In genomic region chr4:189124149-189124758, GRCh38 we compare ENCODE assay signal across 9 cellular contexts.
DNase-seq lines count a peak whose midpoint lies in the region; ATAC-seq and TF ChIP-seq lines count a peak whose summit lies in the region.
"Had no signal": no experiment of that assay in that cellular context is flagged by ENCODE, and none has a peak within 500 bp of the region (broad histone marks: within the 10 kb centered on the region; RNA-seq: fewer than 3 reads in every experiment).

No MANE protein-coding gene starts in this region.

- ATAC-seq in GM21825 (IDR thresholded peaks at IDR 0.05; ENCODE audit: unreplicated experiment) (no peak), GM18907 (IDR thresholded peaks at IDR 0.05; ENCODE audit: unreplicated experiment) (no peak)

- DNase-seq in Caki2 (ENCODE audit: low read depth) (peak; percentile 22), NCI-H1092 (lab: John Stamatoyannopoulos, UW) (peak; percentile 33), choroid plexus epithelial cell (ENCODE audit: low read depth) (peak; percentile 54), myocyte (ENCODE audit: low read depth) (peak; percentile 51), NCI-H1930 (lab: John Stamatoyannopoulos, UW) (no peak)
- no peak for DNase-seq in stimulated activated naive CD4-positive, alpha-beta T cell treated with Interleukin-2 at 50 U/mL for 16 hours (lab: John Stamatoyannopoulos, UW)

- peak; percentile 82 for TF ChIP-seq CTCF in choroid plexus epithelial cell (conservative IDR thresholded peaks at IDR 0.05; ENCODE audit: low read depth, low read length)

- H3K4me3 ChIP-seq in choroid plexus epithelial cell (ENCODE audit: low read depth, low read length): no peak overlapping the region
- H3K4me3 ChIP-seq: HAP-1 had no signal

- in situ Hi-C loops in Caki2 (cut with HindIII; ENCODE audit: low pct_unique_long_range_greater_than_20kb, low sequenced_read_pairs): no loop called here

Comparison
In these comparisons a context has a peak if more than half of its experiments do, and no peak if none do; other contexts are left out.
1. DNase-seq: peak in Caki2 (single experiment), NCI-H1092 (single experiment), choroid plexus epithelial cell (single experiment) and myocyte (single experiment); none in stimulated activated naive CD4-positive, alpha-beta T cell treated with Interleukin-2 at 50 U/mL for 16 hours (single experiment) and NCI-H1930 (0 of 2).